ENCODE assay signal across 11 cellular contexts in the genomic region with DNA sequence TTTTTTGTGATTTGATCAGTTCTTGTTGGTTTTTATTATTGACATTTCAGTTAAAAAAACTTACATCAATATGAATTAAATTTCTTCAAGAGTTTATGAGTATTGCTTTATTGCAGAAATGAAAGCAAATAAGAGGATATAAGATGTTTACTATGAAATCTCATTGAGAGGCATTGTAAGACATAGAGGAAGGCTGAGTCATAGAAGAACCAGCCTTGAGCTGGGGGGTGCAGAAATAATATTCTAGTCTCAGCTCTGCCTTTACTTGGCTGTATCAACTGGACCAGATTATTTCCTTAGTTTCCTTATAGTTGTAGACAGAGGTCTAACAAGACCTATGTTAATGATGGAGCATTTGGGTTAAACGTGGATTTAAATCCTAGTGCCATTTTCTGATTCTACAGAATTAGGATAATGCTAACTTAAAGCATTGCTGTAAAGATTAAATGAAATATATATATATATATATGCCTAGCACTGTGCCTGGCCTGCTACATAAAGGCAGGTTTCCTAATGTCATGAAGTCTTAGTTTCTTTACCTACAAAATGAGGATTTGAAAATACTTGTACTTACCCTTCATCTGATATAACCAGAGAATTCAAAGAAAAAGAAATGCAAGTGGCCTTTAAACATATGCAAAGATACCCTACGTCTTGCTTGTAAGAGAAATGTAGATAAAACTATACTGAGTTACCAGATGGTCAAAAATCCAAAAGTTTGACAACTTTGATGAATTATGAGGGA. TPM values are rescaled to one million over a fixed set of nuclear protein-coding genes. Genes with fewer than 3 reads are reported as not detected.
DNase-seq lines count a peak whose midpoint lies in the region; ATAC-seq, FAIRE-seq and TF ChIP-seq lines count a peak whose summit lies in the region.
"Had no signal": no experiment of that assay in that cellular context is flagged by ENCODE, and none has a peak within 500 bp of the region (broad histone marks: within the 10 kb centered on the region; RNA-seq: fewer than 3 reads in every experiment).

No MANE protein-coding gene starts in this region.

- H4K20me1 ChIP-seq in fibroblast of lung (ENCODE audit: control insufficient read depth, extremely low read depth, insufficient read depth, low read length) = no peaks in the 10 kb centered on the region

- CTCF ChIA-PET in activated naive CD4-positive, alpha-beta T cell treated with anti-CD3 and anti-CD28 coated beads for 36 hours (lab: Charles Lee) = interaction anchor here (1.0 to 4.2 kb wide), 4 partner anchors 13 to 238 kb away, joined by 8 to 24 read pairs (median 9); no protein-coding TSS in a partner anchor

- H3K27ac Mint-ChIP-seq in activated naive CD4-positive, alpha-beta T cell treated with anti-CD3 and anti-CD28 coated beads for 36 hours = no peak overlapping the region

- H3K79me2 ChIP-seq in fibroblast of lung (ENCODE audit: control insufficient read depth, insufficient read depth, low read length) = peaks cover 53% of the 10 kb centered on the region

- WGBS in thyroid gland, 2 donors = 94% methylated on average over 2 of the region's 2 CpGs

- H3K4me1 ChIP-seq in fibroblast of lung (ENCODE audit: control insufficient read depth, extremely low read depth, insufficient read depth, low read length) (peaks cover 2% of the 10 kb centered on the region), thyroid gland (no peaks in the 10 kb centered on the region)

- no peak for TF ChIP-seq CTCF in fibroblast of lung (conservative IDR thresholded peaks at IDR 0.05 in 1 of 2, IDR thresholded peaks at IDR 0.05 in 1 of 2; ENCODE audit: low read depth in 1 of 2, low read length in 2 of 2)
- TF ChIP-seq CTCF in thyroid gland (IDR thresholded peaks at IDR 0.05) = no peak

- H3K36me3 ChIP-seq in fibroblast of lung (ENCODE audit: control insufficient read depth, insufficient read depth, low read length) (no peaks in the 10 kb centered on the region), thyroid gland (no peaks in the 10 kb centered on the region)

- no peaks in the 10 kb centered on the region for H3K27me3 ChIP-seq in fibroblast of lung (ENCODE audit: control insufficient read depth, insufficient read depth, low read length)
- H3K27me3 ChIP-seq in thyroid gland = no peaks in the 10 kb centered on the region

- ATAC-seq in GM21390 (IDR thresholded peaks at IDR 0.05; ENCODE audit: unreplicated experiment) = peak; percentile 78
- ATAC-seq in HG03442 (IDR thresholded peaks at IDR 0.05; ENCODE audit: unreplicated experiment) = peak; percentile 81
- ATAC-seq in HG03025 (IDR thresholded peaks at IDR 0.05; ENCODE audit: low FRiP score, unreplicated experiment) = no peak

- H3K27me3 Mint-ChIP-seq in activated naive CD4-positive, alpha-beta T cell treated with anti-CD3 and anti-CD28 coated beads for 36 hours (ENCODE audit: low read depth) = no peaks in the 10 kb centered on the region

- TF ChIP-seq POLR2A in GM12891 (IDR thresholded peaks at IDR 0.05; ENCODE audit: low read depth, low read length) (no peak), thyroid gland (IDR thresholded peaks at IDR 0.05) (no peak)

- intact Hi-C loops in activated naive CD4-positive, alpha-beta T cell treated with anti-CD3 and anti-CD28 coated beads for 36 hours (cut with micrococcal nuclease) = no loop called here
- intact Hi-C loops in thyroid gland (cut with DNase I) = no loop called here

- H3K4me3 ChIP-seq in fibroblast of lung (replicated peaks in 1 of 4; ENCODE audit: control extremely low read depth in 1 of 4, insufficient read depth in 1 of 4, low read depth in 3 of 4, low read length in 4 of 4) = no peak overlapping the region
- no peak overlapping the region for H3K4me3 ChIP-seq in thyroid gland (replicated peaks in 1 of 3)

- peak overlapping the region; percentile 48 for H3K4me2 ChIP-seq in fibroblast of lung (ENCODE audit: extremely low read depth, insufficient read depth, low read length)

- no peaks in the 10 kb centered on the region for H3K9me3 Mint-ChIP-seq in activated naive CD4-positive, alpha-beta T cell treated with anti-CD3 and anti-CD28 coated beads for 36 hours

- DNase-seq in GM12891 (ENCODE audit: insufficient read length, low spot score) = no peak
- DNase-seq in fibroblast of lung (ENCODE audit: low read depth in 2 of 2) = peak; percentile 25 to 30
- DNase-seq in HPDE6-E6E7 (ENCODE audit: extremely low spot score) = no peak
- DNase-seq in activated naive CD4-positive, alpha-beta T cell treated with anti-CD3 and anti-CD28 coated beads for 36 hours = no peak
- no peak for DNase-seq in thyroid gland
- DNase-seq: activated CD4-positive, alpha-beta T cell treated with anti-CD3 and anti-CD28 coated beads, Interleukin-2, amount 50 U/mL, for 4 hours; NCI-H774; stimulated activated naive CD4-positive, alpha-beta T cell had no signal

- no peak overlapping the region for H2AFZ ChIP-seq in fibroblast of lung (ENCODE audit: low read length)

- no peak overlapping the region for H3K27ac ChIP-seq in fibroblast of lung (ENCODE audit: insufficient read depth, low read length)
- H3K27ac ChIP-seq in thyroid gland = no peak overlapping the region

- H3K36me3 Mint-ChIP-seq in activated naive CD4-positive, alpha-beta T cell treated with anti-CD3 and anti-CD28 coated beads for 36 hours (ENCODE audit: low read depth) = peaks cover 8% of the 10 kb centered on the region

- H3K9me3 ChIP-seq in fibroblast of lung (ENCODE audit: control insufficient read depth, insufficient read depth, low read depth, low read length) (no peaks in the 10 kb centered on the region), thyroid gland (no peaks in the 10 kb centered on the region)

- H3K9ac ChIP-seq in fibroblast of lung (ENCODE audit: insufficient read depth, low read length) = no peak overlapping the region

- H3K4me1 Mint-ChIP-seq in activated naive CD4-positive, alpha-beta T cell treated with anti-CD3 and anti-CD28 coated beads for 36 hours (ENCODE audit: low read depth) = peaks cover 41% of the 10 kb centered on the region

- FAIRE-seq in GM12891 (lab: Jason Lieb, UNC) = no peak

- H3K4me3 Mint-ChIP-seq in activated naive CD4-positive, alpha-beta T cell treated with anti-CD3 and anti-CD28 coated beads for 36 hours = no peak overlapping the region

TF ChIP-seq in GM12891, 5 proteins besides CTCF, POLR2A, EP300 and RAD21:
- TF ChIP-seq TAF1 (IDR thresholded peaks at IDR 0.05; ENCODE audit: low read depth, low read length) (no peak), PAX5 (IDR thresholded peaks at IDR 0.05; ENCODE audit: insufficient read depth, low read length, severe bottlenecking) (no peak), POLR2AphosphoS5 (IDR thresholded peaks at IDR 0.05; ENCODE audit: low read depth, low read length) (no peak), SPI1 (IDR thresholded peaks at IDR 0.05; ENCODE audit: low read depth, low read length) (peak; percentile 76), POU2F2 (IDR thresholded peaks at IDR 0.05; ENCODE audit: low read depth, low read length) (no peak)
TF ChIP-seq in GM12891: peak in this region for 1.

RNA-seq across cellular contexts. Expression of a gene that starts 7.3 kb away (rescaled TPM):
- 9.5 TPM for polyA plus RNA-seq in GM12891 (2012; ENCODE audit: low read depth, missing spikeins)
- total RNA-seq in fibroblast of lung (4.8 and 5.4 TPM in 2 replicates), thyroid gland (10 to 100 TPM in 2 of 4 donors, 1 to 10 TPM in 2; 9.3 to 12.6 (median 10.9) TPM)
- 9.0 and 9.5 TPM in 2 replicates for polyA plus RNA-seq in fibroblast of lung
- 21.9 and 27.0 TPM in 2 replicates for polyA plus RNA-seq in fibroblast of lung (2012)
- polyA minus RNA-seq in fibroblast of lung (ENCODE audit: low replicate concordance) = 0.16 and 0.44 TPM in 2 replicates
- 10 to 100 TPM; 42.0 to 47.4 TPM for total RNA-seq in activated naive CD4-positive, alpha-beta T cell treated with anti-CD3 and anti-CD28 coated beads for 36 hours

Comparison
In these comparisons a context has a peak if more than half of its experiments do, and no peak if none do; other contexts are left out.
1. DNase-seq: peak in fibroblast of lung (2 of 2); none in GM12891 (single experiment), HPDE6-E6E7 (single experiment), activated naive CD4-positive, alpha-beta T cell treated with anti-CD3 and anti-CD28 coated beads for 36 hours (single experiment) and thyroid gland (0 of 2).